ENCODE assay signal across 23 cellular contexts in the genomic region with DNA sequence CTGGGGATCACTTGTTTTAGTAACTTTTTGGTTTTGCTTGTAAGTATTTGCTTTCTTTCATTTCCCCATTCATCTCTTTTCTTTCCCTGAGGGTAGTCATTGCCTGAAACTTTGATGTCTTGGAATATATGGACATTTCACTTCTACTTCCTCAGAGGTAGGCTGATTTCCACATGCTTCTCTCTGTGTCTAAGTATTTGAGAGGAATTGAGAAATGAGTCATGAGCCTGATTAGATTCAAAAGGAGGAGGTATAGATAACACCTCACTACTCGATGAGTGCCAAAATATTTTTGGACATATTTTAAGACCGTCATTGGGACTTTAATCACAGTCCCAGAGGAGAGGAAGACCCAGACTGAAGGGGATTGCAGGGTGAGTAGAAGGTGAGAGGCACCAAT.
DNase-seq lines count a peak whose midpoint lies in the region; ATAC-seq and TF ChIP-seq lines count a peak whose summit lies in the region.
"Had no signal": no experiment of that assay in that cellular context is flagged by ENCODE, and none has a peak within 500 bp of the region (broad histone marks: within the 10 kb centered on the region; RNA-seq: fewer than 3 reads in every experiment).

No MANE protein-coding gene starts in this region.

- H3K4me3 ChIP-seq in GM23338 (no peak overlapping the region), fibroblast of pulmonary artery (replicated peaks; ENCODE audit: low read depth, low read length) (no peak overlapping the region)
- H3K4me3 ChIP-seq: A549; BLaER1 treated with 17β-estradiol and CSF1 and Interleukin-3, amounts not matched to agents 10 nM and 100 nM; GM23248 had no signal

- no peaks in the 10 kb centered on the region for H3K9me2 ChIP-seq in GM23338 (ENCODE audit: insufficient read depth)

- no peaks in the 10 kb centered on the region; the same call in 2 of the 3 replicates for H3K9me3 Mint-ChIP-seq in GM23338
- H3K9me3 Mint-ChIP-seq: H9 had no signal

- no peak overlapping the region for H3K27ac ChIP-seq in GM23338 (ENCODE audit: low read depth)
- H3K27ac ChIP-seq: A549; BLaER1 treated with 17β-estradiol and CSF1 and Interleukin-3, amounts not matched to agents 10 nM and 100 nM; GM23248 had no signal

- H3K4me1 ChIP-seq in GM23338 (ENCODE audit: insufficient read depth), result no peaks in the 10 kb centered on the region
- H3K4me1 ChIP-seq: A549, BE2C had no signal

- no peak for TF ChIP-seq CTCF in GM23338 (conservative IDR thresholded peaks at IDR 0.05; ENCODE audit: low read depth in 2 of 2)
- TF ChIP-seq CTCF in fibroblast of pulmonary artery (IDR thresholded peaks at IDR 0.05; ENCODE audit: low read length, missing control alignments), result no peak
- no peak for TF ChIP-seq CTCF in GM13977 (IDR thresholded peaks at IDR 0.05; ENCODE audit: extremely low read depth, insufficient read depth, missing control alignments)

- H2AFZ ChIP-seq in GM23338, result 0 out of 2 replicates have a peak overlapping the region, but pooled peaks have one; percentile 10
- H2AFZ ChIP-seq: GM23248 had no signal

- DNase-seq in GM23338 (ENCODE audit: low spot score) (no peak), OCI-M1 (lab: John Stamatoyannopoulos, UW) (peak; percentile 7), fibroblast of pulmonary artery (ENCODE audit: low read depth) (peak; percentile 24), NCI-H1092 (lab: John Stamatoyannopoulos, UW) (no peak), GM13977 (ENCODE audit: low spot score) (no peak), NCI-H1436 treated with DMSO at 0.1 percent for 48 hours (lab: John Stamatoyannopoulos, UW) (no peak)
- DNase-seq in stimulated activated CD4-positive, alpha-beta T cell treated with anti-CD3 and anti-CD28 coated beads, Interleukin-4, amount 100 ng/mL, for 4 hours, result no peak
- DNase-seq: 8988T; ACHN; AML-193; BE2C; Calu3; CD4-positive, alpha-beta T cell; CD8-positive, alpha-beta memory T cell; DMS53; DMS79 treated with DMSO at 0.1 percent for 48 hours; GF-D8; GM23248; H9 had no signal

- H3K27me3 Mint-ChIP-seq in GM23338 (ENCODE audit: insufficient read depth, low read depth, poor library complexity), result no peaks in the 10 kb centered on the region
- H3K27me3 Mint-ChIP-seq: CD4-positive, alpha-beta T cell; CD8-positive, alpha-beta memory T cell had no signal

- H3K79me2 ChIP-seq in GM23338 (replicated peaks; ENCODE audit: insufficient read depth), result no peaks in the 10 kb centered on the region

- H3K36me3 Mint-ChIP-seq in GM23338 (ENCODE audit: low read depth), result no peaks in the 10 kb centered on the region
- H3K36me3 Mint-ChIP-seq: CD14-positive monocyte; CD8-positive, alpha-beta memory T cell had no signal

- H3K4me3 Mint-ChIP-seq in GM23338, result no peak overlapping the region
- H3K4me3 Mint-ChIP-seq: CD14-positive monocyte; CD4-positive, alpha-beta T cell; CD8-positive, alpha-beta memory T cell; H9 had no signal

- no peaks in the 10 kb centered on the region for H3K36me3 ChIP-seq in GM23338 (ENCODE audit: insufficient read depth)
- H3K36me3 ChIP-seq: BE2C; BLaER1 treated with 17β-estradiol and CSF1 and Interleukin-3, amounts not matched to agents 10 nM and 100 nM had no signal

- H3K27me3 ChIP-seq in GM23338 (ENCODE audit: insufficient read depth), result no peaks in the 10 kb centered on the region
- H3K27me3 ChIP-seq: BE2C; BLaER1 treated with 17β-estradiol and CSF1 and Interleukin-3, amounts not matched to agents 10 nM and 100 nM had no signal

- H3F3A ChIP-seq in GM23338 (replicated peaks; ENCODE audit: low read depth), result no peaks in the 10 kb centered on the region

- ATAC-seq in GM23338, result no peak
- ATAC-seq: A549, HCT116 had no signal

- H3K4me1 Mint-ChIP-seq in GM23338, result no peaks in the 10 kb centered on the region
- H3K4me1 Mint-ChIP-seq: CD14-positive monocyte; CD8-positive, alpha-beta memory T cell; H9 had no signal

- H3K4me2 ChIP-seq in GM23338, result no peak overlapping the region
- H3K4me2 ChIP-seq: A549; BLaER1 treated with 17β-estradiol and CSF1 and Interleukin-3, amounts not matched to agents 10 nM and 100 nM had no signal

- H4K20me1 ChIP-seq in GM23338 (replicated peaks; ENCODE audit: insufficient read depth), result no peaks in the 10 kb centered on the region
- H4K20me1 ChIP-seq: BLaER1 treated with 17β-estradiol and CSF1 and Interleukin-3, amounts not matched to agents 10 nM and 100 nM had no signal

- in situ Hi-C loops in GM13977 (cut with MboI; ENCODE audit: low pct_unique_long_range_greater_than_20kb, low sequenced_read_pairs, unreplicated experiment), result no loop called here

- H3K27ac Mint-ChIP-seq in GM23338, result 0 out of 2 replicates have a peak overlapping the region, but pooled peaks have one; percentile 43
- H3K27ac Mint-ChIP-seq: CD14-positive monocyte; CD4-positive, alpha-beta T cell; CD8-positive, alpha-beta memory T cell; H9 had no signal

TF ChIP-seq in GM23338, 12 proteins besides CTCF, POLR2A, EP300 and RAD21 (continues in another document):
- no peak for TF ChIP-seq NANOG (IDR thresholded peaks at IDR 0.05; ENCODE audit: borderline replicate concordance)
- no peak for TF ChIP-seq EZH2 (IDR thresholded peaks at IDR 0.05; ENCODE audit: low read depth, unreplicated experiment)
- no peak for TF ChIP-seq ZNF114 (CRISPR knock-in tag; IDR thresholded peaks at IDR 0.05)
- TF ChIP-seq EZH2phosphoT487 (IDR thresholded peaks at IDR 0.05; ENCODE audit: unreplicated experiment), result no peak
- TF ChIP-seq, protein P1, sequence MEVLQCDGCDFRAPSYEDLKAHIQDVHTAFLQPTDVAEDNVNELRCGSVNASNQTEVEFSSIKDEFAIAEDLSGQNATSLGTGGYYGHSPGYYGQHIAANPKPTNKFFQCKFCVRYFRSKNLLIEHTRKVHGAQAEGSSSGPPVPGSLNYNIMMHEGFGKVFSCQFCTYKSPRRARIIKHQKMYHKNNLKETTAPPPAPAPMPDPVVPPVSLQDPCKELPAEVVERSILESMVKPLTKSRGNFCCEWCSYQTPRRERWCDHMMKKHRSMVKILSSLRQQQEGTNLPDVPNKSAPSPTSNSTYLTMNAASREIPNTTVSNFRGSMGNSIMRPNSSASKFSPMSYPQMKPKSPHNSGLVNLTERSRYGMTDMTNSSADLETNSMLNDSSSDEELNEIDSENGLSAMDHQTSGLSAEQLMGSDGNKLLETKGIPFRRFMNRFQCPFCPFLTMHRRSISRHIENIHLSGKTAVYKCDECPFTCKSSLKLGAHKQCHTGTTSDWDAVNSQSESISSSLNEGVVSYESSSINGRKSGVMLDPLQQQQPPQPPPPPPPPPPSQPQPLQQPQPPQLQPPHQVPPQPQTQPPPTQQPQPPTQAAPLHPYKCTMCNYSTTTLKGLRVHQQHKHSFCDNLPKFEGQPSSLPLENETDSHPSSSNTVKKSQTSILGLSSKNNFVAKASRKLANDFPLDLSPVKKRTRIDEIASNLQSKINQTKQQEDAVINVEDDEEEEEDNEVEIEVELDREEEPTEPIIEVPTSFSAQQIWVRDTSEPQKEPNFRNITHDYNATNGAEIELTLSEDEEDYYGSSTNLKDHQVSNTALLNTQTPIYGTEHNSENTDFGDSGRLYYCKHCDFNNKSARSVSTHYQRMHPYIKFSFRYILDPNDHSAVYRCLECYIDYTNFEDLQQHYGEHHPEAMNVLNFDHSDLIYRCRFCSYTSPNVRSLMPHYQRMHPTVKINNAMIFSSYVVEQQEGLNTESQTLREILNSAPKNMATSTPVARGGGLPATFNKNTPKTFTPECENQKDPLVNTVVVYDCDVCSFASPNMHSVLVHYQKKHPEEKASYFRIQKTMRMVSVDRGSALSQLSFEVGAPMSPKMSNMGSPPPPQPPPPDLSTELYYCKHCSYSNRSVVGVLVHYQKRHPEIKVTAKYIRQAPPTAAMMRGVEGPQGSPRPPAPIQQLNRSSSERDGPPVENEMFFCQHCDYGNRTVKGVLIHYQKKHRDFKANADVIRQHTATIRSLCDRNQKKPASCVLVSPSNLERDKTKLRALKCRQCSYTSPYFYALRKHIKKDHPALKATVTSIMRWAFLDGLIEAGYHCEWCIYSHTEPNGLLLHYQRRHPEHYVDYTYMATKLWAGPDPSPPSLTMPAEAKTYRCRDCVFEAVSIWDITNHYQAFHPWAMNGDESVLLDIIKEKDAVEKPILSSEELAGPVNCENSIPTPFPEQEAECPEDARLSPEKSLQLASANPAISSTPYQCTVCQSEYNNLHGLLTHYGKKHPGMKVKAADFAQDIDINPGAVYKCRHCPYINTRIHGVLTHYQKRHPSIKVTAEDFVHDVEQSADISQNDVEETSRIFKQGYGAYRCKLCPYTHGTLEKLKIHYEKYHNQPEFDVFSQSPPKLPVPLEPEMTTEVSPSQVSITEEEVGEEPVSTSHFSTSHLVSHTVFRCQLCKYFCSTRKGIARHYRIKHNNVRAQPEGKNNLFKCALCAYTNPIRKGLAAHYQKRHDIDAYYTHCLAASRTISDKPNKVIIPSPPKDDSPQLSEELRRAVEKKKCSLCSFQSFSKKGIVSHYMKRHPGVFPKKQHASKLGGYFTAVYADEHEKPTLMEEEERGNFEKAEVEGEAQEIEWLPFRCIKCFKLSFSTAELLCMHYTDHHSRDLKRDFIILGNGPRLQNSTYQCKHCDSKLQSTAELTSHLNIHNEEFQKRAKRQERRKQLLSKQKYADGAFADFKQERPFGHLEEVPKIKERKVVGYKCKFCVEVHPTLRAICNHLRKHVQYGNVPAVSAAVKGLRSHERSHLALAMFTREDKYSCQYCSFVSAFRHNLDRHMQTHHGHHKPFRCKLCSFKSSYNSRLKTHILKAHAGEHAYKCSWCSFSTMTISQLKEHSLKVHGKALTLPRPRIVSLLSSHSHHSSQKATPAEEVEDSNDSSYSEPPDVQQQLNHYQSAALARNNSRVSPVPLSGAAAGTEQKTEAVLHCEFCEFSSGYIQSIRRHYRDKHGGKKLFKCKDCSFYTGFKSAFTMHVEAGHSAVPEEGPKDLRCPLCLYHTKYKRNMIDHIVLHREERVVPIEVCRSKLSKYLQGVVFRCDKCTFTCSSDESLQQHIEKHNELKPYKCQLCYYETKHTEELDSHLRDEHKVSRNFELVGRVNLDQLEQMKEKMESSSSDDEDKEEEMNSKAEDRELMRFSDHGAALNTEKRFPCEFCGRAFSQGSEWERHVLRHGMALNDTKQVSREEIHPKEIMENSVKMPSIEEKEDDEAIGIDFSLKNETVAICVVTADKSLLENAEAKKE (CRISPR knock-in tag; IDR thresholded peaks at IDR 0.05), result no peak
- no peak for TF ChIP-seq JUNB (IDR thresholded peaks at IDR 0.05; ENCODE audit: unreplicated experiment)

Comparison
In these comparisons a context has a peak if more than half of its experiments do, and no peak if none do; other contexts are left out.
1. DNase-seq: peak in OCI-M1 (single experiment) and fibroblast of pulmonary artery (single experiment); none in GM23338 (single experiment), NCI-H1092 (single experiment), GM13977 (single experiment), stimulated activated CD4-positive, alpha-beta T cell treated with anti-CD3 and anti-CD28 coated beads, Interleukin-4, amount 100 ng/mL, for 4 hours (0 of 2) and NCI-H1436 treated with DMSO at 0.1 percent for 48 hours (single experiment).